ENCODE assay signal across 2 cellular contexts in the genomic region with DNA sequence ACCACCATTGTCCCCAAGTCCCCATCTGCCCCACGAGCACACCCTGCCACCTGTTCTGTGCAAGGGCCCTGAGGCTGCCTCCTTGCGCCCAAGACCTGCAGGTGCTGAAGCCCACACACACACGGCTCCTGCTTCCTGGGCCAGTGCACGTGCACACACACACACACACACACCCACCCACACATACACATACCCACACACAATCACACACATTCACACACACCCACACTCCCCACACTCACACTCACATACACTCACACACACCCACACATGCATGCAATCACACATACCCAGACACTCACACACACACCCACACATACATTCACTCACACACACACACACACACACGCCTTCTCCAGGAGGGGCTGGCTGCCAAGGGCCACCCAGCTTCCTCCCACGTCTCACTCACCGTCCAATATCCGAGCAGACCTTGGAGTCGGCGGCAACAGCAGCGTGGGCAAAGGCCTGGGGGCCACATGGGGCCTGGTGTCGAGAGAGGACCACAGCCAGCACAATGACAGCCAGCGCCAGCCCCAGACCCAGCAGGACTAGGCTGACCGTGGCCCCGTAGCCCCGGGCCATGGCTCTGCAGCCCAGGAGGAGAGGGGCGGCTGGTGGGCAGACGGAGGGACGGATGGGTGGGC.
TF ChIP-seq lines count a peak whose summit lies in the region.

No MANE protein-coding gene starts in this region.

TF ChIP-seq in A549, 52 proteins besides CTCF, POLR2A, EP300 and RAD21:
- TF ChIP-seq KDM5A (IDR thresholded peaks at IDR 0.05) (no peak), PHF8 (IDR thresholded peaks at IDR 0.05; ENCODE audit: borderline replicate concordance, low read depth) (no peak)
- TF ChIP-seq, protein P1, sequence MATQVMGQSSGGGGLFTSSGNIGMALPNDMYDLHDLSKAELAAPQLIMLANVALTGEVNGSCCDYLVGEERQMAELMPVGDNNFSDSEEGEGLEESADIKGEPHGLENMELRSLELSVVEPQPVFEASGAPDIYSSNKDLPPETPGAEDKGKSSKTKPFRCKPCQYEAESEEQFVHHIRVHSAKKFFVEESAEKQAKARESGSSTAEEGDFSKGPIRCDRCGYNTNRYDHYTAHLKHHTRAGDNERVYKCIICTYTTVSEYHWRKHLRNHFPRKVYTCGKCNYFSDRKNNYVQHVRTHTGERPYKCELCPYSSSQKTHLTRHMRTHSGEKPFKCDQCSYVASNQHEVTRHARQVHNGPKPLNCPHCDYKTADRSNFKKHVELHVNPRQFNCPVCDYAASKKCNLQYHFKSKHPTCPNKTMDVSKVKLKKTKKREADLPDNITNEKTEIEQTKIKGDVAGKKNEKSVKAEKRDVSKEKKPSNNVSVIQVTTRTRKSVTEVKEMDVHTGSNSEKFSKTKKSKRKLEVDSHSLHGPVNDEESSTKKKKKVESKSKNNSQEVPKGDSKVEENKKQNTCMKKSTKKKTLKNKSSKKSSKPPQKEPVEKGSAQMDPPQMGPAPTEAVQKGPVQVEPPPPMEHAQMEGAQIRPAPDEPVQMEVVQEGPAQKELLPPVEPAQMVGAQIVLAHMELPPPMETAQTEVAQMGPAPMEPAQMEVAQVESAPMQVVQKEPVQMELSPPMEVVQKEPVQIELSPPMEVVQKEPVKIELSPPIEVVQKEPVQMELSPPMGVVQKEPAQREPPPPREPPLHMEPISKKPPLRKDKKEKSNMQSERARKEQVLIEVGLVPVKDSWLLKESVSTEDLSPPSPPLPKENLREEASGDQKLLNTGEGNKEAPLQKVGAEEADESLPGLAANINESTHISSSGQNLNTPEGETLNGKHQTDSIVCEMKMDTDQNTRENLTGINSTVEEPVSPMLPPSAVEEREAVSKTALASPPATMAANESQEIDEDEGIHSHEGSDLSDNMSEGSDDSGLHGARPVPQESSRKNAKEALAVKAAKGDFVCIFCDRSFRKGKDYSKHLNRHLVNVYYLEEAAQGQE (IDR thresholded peaks at IDR 0.05) = no peak

TF ChIP-seq in IMR-90, 13 proteins besides CTCF, POLR2A, EP300 and RAD21:
- TF ChIP-seq RFX5 (IDR thresholded peaks at IDR 0.05; ENCODE audit: low read depth, low read length) (no peak), NFE2L2 (IDR thresholded peaks at IDR 0.05; ENCODE audit: low read depth, low read length) (no peak), CEBPB (IDR thresholded peaks at IDR 0.05; ENCODE audit: low read depth, low read length) (no peak), BHLHE40 (IDR thresholded peaks at IDR 0.05; ENCODE audit: low read depth, low read length) (peak; percentile 72)
